8 cellular contexts compared by ENCODE assay signal in the genomic region with DNA sequence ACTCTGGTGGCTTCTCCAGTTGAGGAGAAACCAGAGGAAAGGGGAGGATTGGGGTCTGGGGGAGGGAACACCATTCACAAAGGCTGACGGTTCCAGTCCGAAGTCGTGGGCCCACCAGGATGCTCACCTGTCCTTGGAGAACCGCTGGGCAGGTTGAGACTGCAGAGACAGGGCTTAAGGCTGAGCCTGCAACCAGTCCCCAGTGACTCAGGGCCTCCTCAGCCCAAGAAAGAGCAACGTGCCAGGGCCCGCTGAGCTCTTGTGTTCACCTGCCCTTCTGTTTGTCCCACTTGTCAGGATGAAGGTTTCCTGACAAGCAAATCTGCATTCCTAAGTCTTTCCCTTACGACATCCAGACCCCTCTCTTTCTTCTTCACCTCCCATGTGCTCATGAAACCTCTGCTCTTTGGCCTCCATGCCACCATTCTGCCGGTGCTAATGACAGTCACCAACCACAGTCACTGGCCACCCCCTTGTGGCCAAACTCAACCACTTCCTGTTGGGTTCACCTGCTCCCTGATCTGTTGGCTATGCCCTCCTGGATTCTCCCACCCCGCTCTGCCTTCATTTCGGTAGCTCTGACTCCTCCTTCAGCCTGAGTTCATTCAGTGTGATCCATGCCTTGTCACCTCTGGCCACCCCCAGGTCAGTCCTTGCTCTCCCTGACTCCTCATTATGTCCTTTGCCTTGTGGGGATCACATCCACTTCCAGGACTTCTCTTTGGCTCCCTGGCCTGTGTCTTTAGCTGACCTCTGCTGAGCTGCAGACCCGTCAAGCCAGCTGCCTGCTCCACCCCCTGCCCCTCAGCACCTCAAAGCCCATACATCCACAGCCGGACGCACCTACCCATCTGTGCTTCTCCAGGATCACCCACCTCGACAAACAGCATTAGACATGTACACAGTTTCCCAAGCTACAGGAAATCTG.
DNase-seq lines count a peak whose midpoint lies in the region; ATAC-seq and TF ChIP-seq lines count a peak whose summit lies in the region.

No MANE protein-coding gene starts in this region.

- H3K4me3 ChIP-seq in epithelial cell of esophagus (ENCODE audit: low read length): no peak overlapping the region

- DNase-seq in AML-193 (lab: John Stamatoyannopoulos, UW) (peak; percentile 20 to 44), epithelial cell of esophagus (ENCODE audit: low read depth) (peak; percentile 98), cerebellar nuclear complex (lab: John Stamatoyannopoulos, UW) (no peak), epidermal melanocyte (ENCODE audit: insufficient read length, low spot score) (no peak), DMS79 (lab: John Stamatoyannopoulos, UW) (no peak)

- no peak for TF ChIP-seq EP300 in Ishikawa (IDR thresholded peaks at IDR 0.05; ENCODE audit: borderline replicate concordance)

- TF ChIP-seq CTCF in epithelial cell of esophagus (IDR thresholded peaks at IDR 0.05; ENCODE audit: insufficient read depth, low read depth, low read length, missing control alignments): peak; percentile 50

- TF ChIP-seq RAD21 in Ishikawa (IDR thresholded peaks at IDR 0.05; ENCODE audit: low read depth): peak; percentile 83

- ATAC-seq in GM18858 (IDR thresholded peaks at IDR 0.05; ENCODE audit: unreplicated experiment) (peak; percentile 71), HG03039 (IDR thresholded peaks at IDR 0.05; ENCODE audit: unreplicated experiment) (no peak)

TF ChIP-seq in Ishikawa, 13 proteins besides CTCF, POLR2A, EP300 and RAD21:
- TF ChIP-seq, protein P1, sequence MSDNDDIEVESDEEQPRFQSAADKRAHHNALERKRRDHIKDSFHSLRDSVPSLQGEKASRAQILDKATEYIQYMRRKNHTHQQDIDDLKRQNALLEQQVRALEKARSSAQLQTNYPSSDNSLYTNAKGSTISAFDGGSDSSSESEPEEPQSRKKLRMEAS (IDR thresholded peaks at IDR 0.05): no peak
- TF ChIP-seq, protein P2, sequence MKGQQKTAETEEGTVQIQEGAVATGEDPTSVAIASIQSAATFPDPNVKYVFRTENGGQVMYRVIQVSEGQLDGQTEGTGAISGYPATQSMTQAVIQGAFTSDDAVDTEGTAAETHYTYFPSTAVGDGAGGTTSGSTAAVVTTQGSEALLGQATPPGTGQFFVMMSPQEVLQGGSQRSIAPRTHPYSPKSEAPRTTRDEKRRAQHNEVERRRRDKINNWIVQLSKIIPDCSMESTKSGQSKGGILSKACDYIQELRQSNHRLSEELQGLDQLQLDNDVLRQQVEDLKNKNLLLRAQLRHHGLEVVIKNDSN (IDR thresholded peaks at IDR 0.05): no peak
- TF ChIP-seq CEBPB (IDR thresholded peaks at IDR 0.05): no peak
- no peak for TF ChIP-seq NFIC (IDR thresholded peaks at IDR 0.05)
- TF ChIP-seq CREB1 (IDR thresholded peaks at IDR 0.05; ENCODE audit: low read depth): no peak
- no peak for TF ChIP-seq TAF1 (IDR thresholded peaks at IDR 0.05; ENCODE audit: low read depth)
- no peak for TF ChIP-seq FOXM1 (IDR thresholded peaks at IDR 0.05; ENCODE audit: borderline replicate concordance, low read depth)
- TF ChIP-seq YY1 (IDR thresholded peaks at IDR 0.05; ENCODE audit: low read depth): no peak

Comparison
In these comparisons a context has a peak if more than half of its experiments do, and no peak if none do; other contexts are left out.
1. DNase-seq: peak in AML-193 (2 of 2) and epithelial cell of esophagus (single experiment); none in cerebellar nuclear complex (0 of 2), epidermal melanocyte (single experiment) and DMS79 (single experiment).